In the genomic region with DNA sequence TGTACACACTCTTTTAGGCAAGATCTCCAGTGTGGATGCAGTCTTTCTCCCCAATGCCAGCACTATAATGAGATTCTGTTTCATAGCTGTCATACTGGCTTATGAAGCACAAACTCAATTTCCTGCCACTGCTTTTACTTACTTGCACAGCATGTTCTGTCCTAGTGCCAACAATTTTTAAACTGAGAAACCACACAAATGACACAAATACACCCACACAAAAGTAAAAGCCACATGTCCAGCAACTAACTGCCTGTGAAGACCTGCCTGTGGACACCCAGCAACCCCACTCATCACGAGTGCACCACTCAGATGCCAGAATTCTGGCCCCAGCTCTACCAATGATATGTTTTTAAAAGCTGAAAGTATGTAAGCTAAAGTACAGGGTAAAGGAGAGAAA, we compare ENCODE assay signal across 12 cellular contexts. TPM values are rescaled to one million over a fixed set of nuclear protein-coding genes. Genes with fewer than 3 reads are reported as not detected.
A peak's percentile ranks its signal among the peaks of the same experiment; 100 is the strongest.
DNase-seq lines count a peak whose midpoint lies in the region; ATAC-seq and TF ChIP-seq lines count a peak whose summit lies in the region.
"Had no signal": no experiment of that assay in that cellular context is flagged by ENCODE, and none has a peak within 500 bp of the region (broad histone marks: within the 10 kb centered on the region; RNA-seq: fewer than 3 reads in every experiment).

No MANE protein-coding gene starts in this region.

- H3K27ac Mint-ChIP-seq in activated CD8-positive, alpha-beta T cell treated with anti-CD3 and anti-CD28 coated beads for 36 hours, result no peak overlapping the region
- H3K27ac Mint-ChIP-seq in activated CD8-positive, alpha-beta T cell treated with anti-CD3 and anti-CD28 coated beads, Interleukin-2, amount 10 ng/mL, durations not matched to agents 7 days and 5 days, result no peak overlapping the region
- H3K27ac Mint-ChIP-seq in activated T-helper 17 cell treated with anti-CD3 and anti-CD28 coated beads, Interleukin-2, amount 50 U/mL, for 72 hours, result peak overlapping the region; percentile 29
- H3K27ac Mint-ChIP-seq: nephron progenitor cell had no signal

- H3K27me3 Mint-ChIP-seq in activated CD8-positive, alpha-beta T cell treated with anti-CD3 and anti-CD28 coated beads for 36 hours, result no peaks in the 10 kb centered on the region
- H3K27me3 Mint-ChIP-seq in activated CD8-positive, alpha-beta T cell treated with anti-CD3 and anti-CD28 coated beads, Interleukin-2, amount 10 ng/mL, durations not matched to agents 7 days and 5 days (ENCODE audit: low read depth), result no peaks in the 10 kb centered on the region
- H3K27me3 Mint-ChIP-seq in activated T-helper 17 cell treated with anti-CD3 and anti-CD28 coated beads, Interleukin-2, amount 50 U/mL, for 72 hours, result no peaks in the 10 kb centered on the region

- intact Hi-C loops in activated CD8-positive, alpha-beta T cell treated with anti-CD3 and anti-CD28 coated beads for 36 hours (cut with micrococcal nuclease), result no loop called here

- CTCF ChIA-PET in activated CD8-positive, alpha-beta T cell treated with anti-CD3 and anti-CD28 coated beads for 36 hours (lab: Charles Lee), result no interaction called here
- CTCF ChIA-PET in activated CD8-positive, alpha-beta T cell treated with anti-CD3 and anti-CD28 coated beads, Interleukin-2, amount 10 ng/mL, durations not matched to agents 7 days and 5 days (lab: Charles Lee), result no interaction called here

- H3K4me1 Mint-ChIP-seq in activated CD8-positive, alpha-beta T cell treated with anti-CD3 and anti-CD28 coated beads for 36 hours (ENCODE audit: low read depth), result peaks cover 10% of the 10 kb centered on the region
- peaks cover 10% of the 10 kb centered on the region for H3K4me1 Mint-ChIP-seq in activated CD8-positive, alpha-beta T cell treated with anti-CD3 and anti-CD28 coated beads, Interleukin-2, amount 10 ng/mL, durations not matched to agents 7 days and 5 days (ENCODE audit: low read depth)
- peaks cover 31% of the 10 kb centered on the region for H3K4me1 Mint-ChIP-seq in activated T-helper 17 cell treated with anti-CD3 and anti-CD28 coated beads, Interleukin-2, amount 50 U/mL, for 72 hours
- H3K4me1 Mint-ChIP-seq: nephron progenitor cell had no signal

- H3K4me3 Mint-ChIP-seq in activated CD8-positive, alpha-beta T cell treated with anti-CD3 and anti-CD28 coated beads for 36 hours, result no peak overlapping the region
- no peak overlapping the region for H3K4me3 Mint-ChIP-seq in activated CD8-positive, alpha-beta T cell treated with anti-CD3 and anti-CD28 coated beads, Interleukin-2, amount 10 ng/mL, durations not matched to agents 7 days and 5 days
- no peak overlapping the region for H3K4me3 Mint-ChIP-seq in activated T-helper 17 cell treated with anti-CD3 and anti-CD28 coated beads, Interleukin-2, amount 50 U/mL, for 72 hours
- H3K4me3 Mint-ChIP-seq: nephron progenitor cell had no signal

- POLR2A ChIA-PET in activated CD8-positive, alpha-beta T cell treated with anti-CD3 and anti-CD28 coated beads for 36 hours (lab: Charles Lee), result interaction anchor here (1.2 kb wide), 1 partner anchor 30 kb away, joined by 4 read pairs; a partner anchor contains a TSS
- POLR2A ChIA-PET in activated CD8-positive, alpha-beta T cell treated with anti-CD3 and anti-CD28 coated beads, Interleukin-2, amount 10 ng/mL, durations not matched to agents 7 days and 5 days (lab: Charles Lee), result no interaction called here

- no peak for TF ChIP-seq CTCF in activated CD8-positive, alpha-beta T cell treated with anti-CD3 and anti-CD28 coated beads for 36 hours (IDR thresholded peaks at IDR 0.05)
- no peak for TF ChIP-seq CTCF in fibroblast of the aortic adventitia (IDR thresholded peaks at IDR 0.05; ENCODE audit: insufficient read depth, low read length)

- no peak overlapping the region for H3K4me3 ChIP-seq in fibroblast of the aortic adventitia (ENCODE audit: low read depth, low read length)

- no peak for DNase-seq in activated CD8-positive, alpha-beta T cell treated with anti-CD3 and anti-CD28 coated beads for 36 hours
- no peak for DNase-seq in activated CD8-positive, alpha-beta T cell treated with anti-CD3 and anti-CD28 coated beads, Interleukin-2, amount 10 ng/mL, durations not matched to agents 7 days and 5 days
- peak; percentile 56 for DNase-seq in fibroblast of the aortic adventitia (ENCODE audit: low read depth)
- DNase-seq in superior temporal gyrus (ENCODE audit: extremely low spot score), result peak; percentile 55
- DNase-seq in effector CD8-positive, alpha-beta T cell (lab: John Stamatoyannopoulos, UW), result no peak
- no peak for DNase-seq in NCI-H345 (lab: John Stamatoyannopoulos, UW)
- DNase-seq: ACHN, NCI-H187, nephron progenitor cell had no signal

- H3K36me3 Mint-ChIP-seq in activated CD8-positive, alpha-beta T cell treated with anti-CD3 and anti-CD28 coated beads for 36 hours (ENCODE audit: low read depth), result peaks cover 41% of the 10 kb centered on the region
- H3K36me3 Mint-ChIP-seq in activated CD8-positive, alpha-beta T cell treated with anti-CD3 and anti-CD28 coated beads, Interleukin-2, amount 10 ng/mL, durations not matched to agents 7 days and 5 days (ENCODE audit: low read depth), result peaks cover 47% of the 10 kb centered on the region
- peaks cover 96% of the 10 kb centered on the region for H3K36me3 Mint-ChIP-seq in activated T-helper 17 cell treated with anti-CD3 and anti-CD28 coated beads, Interleukin-2, amount 50 U/mL, for 72 hours (ENCODE audit: low read depth)

- H3K9me3 Mint-ChIP-seq in activated CD8-positive, alpha-beta T cell treated with anti-CD3 and anti-CD28 coated beads for 36 hours, result no peaks in the 10 kb centered on the region
- H3K9me3 Mint-ChIP-seq in activated CD8-positive, alpha-beta T cell treated with anti-CD3 and anti-CD28 coated beads, Interleukin-2, amount 10 ng/mL, durations not matched to agents 7 days and 5 days (ENCODE audit: insufficient read depth), result no peaks in the 10 kb centered on the region
- H3K9me3 Mint-ChIP-seq in activated T-helper 17 cell treated with anti-CD3 and anti-CD28 coated beads, Interleukin-2, amount 50 U/mL, for 72 hours, result no peaks in the 10 kb centered on the region

- ATAC-seq in activated CD8-positive, alpha-beta T cell treated with anti-CD3 and anti-CD28 coated beads for 36 hours, result peak; percentile 17
- no peak for ATAC-seq in activated CD8-positive, alpha-beta T cell treated with anti-CD3 and anti-CD28 coated beads, Interleukin-2, amount 10 ng/mL, durations not matched to agents 7 days and 5 days
- ATAC-seq in activated T-helper 17 cell treated with anti-CD3 and anti-CD28 coated beads, Interleukin-2, amount 50 U/mL, for 72 hours (replicated peaks), result peak; percentile 52
- ATAC-seq in GM21367 (IDR thresholded peaks at IDR 0.05; ENCODE audit: unreplicated experiment), result no peak

RNA-seq across cellular contexts. Expression of a gene that starts 29.6 kb away (rescaled TPM):
- not detected for total RNA-seq in activated CD8-positive, alpha-beta T cell treated with anti-CD3 and anti-CD28 coated beads for 36 hours
- total RNA-seq in activated CD8-positive, alpha-beta T cell treated with anti-CD3 and anti-CD28 coated beads, Interleukin-2, amount 10 ng/mL, durations not matched to agents 7 days and 5 days, result not detected
- total RNA-seq in activated T-helper 17 cell treated with anti-CD3 and anti-CD28 coated beads, Interleukin-2, amount 50 U/mL, for 72 hours, result not detected
- under 0.01 TPM in 1 of 2 replicates, not detected in the other for total RNA-seq in fibroblast of the aortic adventitia (ENCODE audit: low replicate concordance)
- total RNA-seq: subcutaneous adipose tissue had no signal

Comparison
In these comparisons a context has a peak if more than half of its experiments do, and no peak if none do; other contexts are left out.
1. ATAC-seq: peak in activated CD8-positive, alpha-beta T cell treated with anti-CD3 and anti-CD28 coated beads for 36 hours (single experiment) and activated T-helper 17 cell treated with anti-CD3 and anti-CD28 coated beads, Interleukin-2, amount 50 U/mL, for 72 hours (single experiment); none in activated CD8-positive, alpha-beta T cell treated with anti-CD3 and anti-CD28 coated beads, Interleukin-2, amount 10 ng/mL, durations not matched to agents 7 days and 5 days (single experiment) and GM21367 (single experiment).
2. DNase-seq: peak in fibroblast of the aortic adventitia (single experiment) and superior temporal gyrus (single experiment); none in activated CD8-positive, alpha-beta T cell treated with anti-CD3 and anti-CD28 coated beads for 36 hours (single experiment), activated CD8-positive, alpha-beta T cell treated with anti-CD3 and anti-CD28 coated beads, Interleukin-2, amount 10 ng/mL, durations not matched to agents 7 days and 5 days (single experiment), effector CD8-positive, alpha-beta T cell (single experiment) and NCI-H345 (single experiment).